In genomic region chr9:104993291-104993963, GRCh38 we compare ENCODE assay signal across 9 cellular contexts.
DNase-seq lines count a peak whose midpoint lies in the region; ATAC-seq lines count a peak whose summit lies in the region.
"Had no signal": no experiment of that assay in that cellular context is flagged by ENCODE, and none has a peak within 500 bp of the region (broad histone marks: within the 10 kb centered on the region; RNA-seq: fewer than 3 reads in every experiment).

No MANE protein-coding gene starts in this region.

- peak overlapping the region; percentile 50 for H3K4me3 ChIP-seq in HUES48 (ENCODE audit: low read depth, low read length)
- H3K4me3 ChIP-seq: SK-N-MC had no signal

- H3K4me1 ChIP-seq in HUES48 (ENCODE audit: control insufficient read depth, insufficient read depth, low read length) = peaks cover 35% of the 10 kb centered on the region

- H3K9me3 ChIP-seq in HUES48 (ENCODE audit: control insufficient read depth, insufficient read depth, low read length) = no peaks in the 10 kb centered on the region

- peak overlapping the region; percentile 80 for H3K9ac ChIP-seq in HUES48 (ENCODE audit: low read depth, low read length)

- peaks cover 35% of the 10 kb centered on the region for H3K27me3 ChIP-seq in HUES48 (ENCODE audit: control insufficient read depth, insufficient read depth, low read length)

- H3K27ac ChIP-seq in HUES48 (ENCODE audit: low read depth, low read length) = peak overlapping the region; percentile 96
- H3K27ac ChIP-seq: SK-N-MC had no signal

- H3K36me3 ChIP-seq in HUES48 (ENCODE audit: control insufficient read depth, insufficient read depth, low read length) = no peaks in the 10 kb centered on the region

- ATAC-seq in GM18502 (IDR thresholded peaks at IDR 0.05; ENCODE audit: poor library complexity, unreplicated experiment) = no peak

- DNase-seq in amygdala (lab: John Stamatoyannopoulos, UW) = peak in 48 of 56 donors; percentile 4 to 88 (median 43)
- DNase-seq in hypothalamus (lab: John Stamatoyannopoulos, UW) = peak in 44 of 51 donors; percentile 6 to 87 (median 52)
- peak; percentile 24 for DNase-seq in pulmonary artery endothelial cell (ENCODE audit: low read depth, low spot score)
- no peak for DNase-seq in SKM-1 treated with dmso at 0.1 percent for 144 hours (lab: John Stamatoyannopoulos, UW; ENCODE audit: unreplicated experiment)
- DNase-seq in NCI-H82 treated with DMSO at 0.1 percent for 48 hours (lab: John Stamatoyannopoulos, UW; ENCODE audit: unreplicated experiment) = no peak
- DNase-seq in COLO829 (ENCODE audit: low spot score) = no peak

Comparison
In these comparisons a context has a peak if more than half of its experiments do, and no peak if none do; other contexts are left out.
1. DNase-seq: peak in amygdala (48 of 56), hypothalamus (44 of 51) and pulmonary artery endothelial cell (single experiment); none in SKM-1 treated with dmso at 0.1 percent for 144 hours (single experiment), NCI-H82 treated with DMSO at 0.1 percent for 48 hours (single experiment) and COLO829 (single experiment).